Comparison of ENCODE assay signal across 1 cellular context in the genomic region with DNA sequence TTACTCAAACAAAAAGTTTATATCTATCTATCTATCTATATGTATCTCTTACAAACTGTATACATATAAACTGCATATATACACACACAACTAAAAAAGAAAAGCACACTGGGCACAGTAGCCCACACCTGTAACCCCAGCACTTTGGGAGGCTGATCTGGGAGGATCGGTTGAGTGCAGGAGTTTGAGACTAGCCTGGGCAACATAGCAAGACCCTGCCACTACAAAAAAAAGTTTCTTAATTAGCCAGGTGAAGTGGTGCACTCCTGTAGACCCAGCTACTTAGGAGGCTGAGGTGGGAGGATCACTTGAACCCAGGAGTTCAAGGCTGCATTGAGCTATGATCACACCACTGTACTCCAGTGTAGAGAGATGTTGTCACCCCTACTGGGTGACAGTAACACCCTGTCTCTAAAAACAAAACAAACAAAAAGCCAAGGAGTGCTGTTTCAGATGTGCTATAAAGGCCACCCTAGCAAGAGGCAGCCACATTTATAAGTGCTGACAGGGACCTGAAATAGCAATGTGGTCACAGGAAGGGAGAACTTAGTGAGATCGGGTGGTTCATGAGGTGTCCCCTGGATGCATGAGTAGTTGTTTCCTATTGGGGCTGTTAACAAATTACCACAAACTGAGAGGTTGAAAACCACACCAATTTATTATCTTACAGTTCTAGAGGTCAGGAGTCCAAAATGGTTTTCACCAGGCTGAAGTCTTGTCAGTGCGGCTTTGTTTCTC.
A peak's percentile ranks its signal among the peaks of the same experiment; 100 is the strongest.
TF ChIP-seq lines count a peak whose summit lies in the region.

No MANE protein-coding gene starts in this region.

TF ChIP-seq in GM12878, 131 proteins besides CTCF, POLR2A, EP300 and RAD21 (continued from another document):
- TF ChIP-seq, protein P1, sequence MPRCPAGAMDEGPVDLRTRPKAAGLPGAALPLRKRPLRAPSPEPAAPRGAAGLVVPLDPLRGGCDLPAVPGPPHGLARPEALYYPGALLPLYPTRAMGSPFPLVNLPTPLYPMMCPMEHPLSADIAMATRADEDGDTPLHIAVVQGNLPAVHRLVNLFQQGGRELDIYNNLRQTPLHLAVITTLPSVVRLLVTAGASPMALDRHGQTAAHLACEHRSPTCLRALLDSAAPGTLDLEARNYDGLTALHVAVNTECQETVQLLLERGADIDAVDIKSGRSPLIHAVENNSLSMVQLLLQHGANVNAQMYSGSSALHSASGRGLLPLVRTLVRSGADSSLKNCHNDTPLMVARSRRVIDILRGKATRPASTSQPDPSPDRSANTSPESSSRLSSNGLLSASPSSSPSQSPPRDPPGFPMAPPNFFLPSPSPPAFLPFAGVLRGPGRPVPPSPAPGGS (IDR thresholded peaks at IDR 0.05; ENCODE audit: borderline replicate concordance, insufficient read depth, low read depth, low read length, poor library complexity, severe bottlenecking): no peak
- TF ChIP-seq, protein P2, sequence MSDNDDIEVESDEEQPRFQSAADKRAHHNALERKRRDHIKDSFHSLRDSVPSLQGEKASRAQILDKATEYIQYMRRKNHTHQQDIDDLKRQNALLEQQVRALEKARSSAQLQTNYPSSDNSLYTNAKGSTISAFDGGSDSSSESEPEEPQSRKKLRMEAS (IDR thresholded peaks at IDR 0.05; ENCODE audit: low read depth, low read length): 0 out of 2 replicates have a peak, but pooled peaks have one; percentile 10
- TF ChIP-seq TAF1 (IDR thresholded peaks at IDR 0.05; ENCODE audit: borderline replicate concordance, low read depth, low read length) (no peak), TCF12 (IDR thresholded peaks at IDR 0.05; ENCODE audit: low read depth, low read length) (0 out of 2 replicates have a peak, but pooled peaks have one; percentile 26), NFYA (IDR thresholded peaks at IDR 0.05; ENCODE audit: borderline replicate concordance, low read depth, low read length) (no peak), RUNX3 (IDR thresholded peaks at IDR 0.05; ENCODE audit: low read length) (peak; percentile 100), ZNF384 (IDR thresholded peaks at IDR 0.05; ENCODE audit: borderline replicate concordance, low read depth, low read length) (peak; percentile 18; the same call in 1 of the 2 replicates), MEF2B (IDR thresholded peaks at IDR 0.05; ENCODE audit: partially characterized antibody, poor library complexity, severe bottlenecking) (peak; percentile 93), CHD2 (IDR thresholded peaks at IDR 0.05; ENCODE audit: borderline replicate concordance, low read depth, low read length) (peak; percentile 69; the same call in 1 of the 2 replicates), FOXK2 (IDR thresholded peaks at IDR 0.05) (peak; percentile 55; the same call in 1 of the 2 replicates), MTA2 (IDR thresholded peaks at IDR 0.05; ENCODE audit: low read depth) (peak; percentile 96), SIX5 (IDR thresholded peaks at IDR 0.05; ENCODE audit: low read depth, low read length, severe bottlenecking) (no peak), KLF5 (IDR thresholded peaks at IDR 0.05; ENCODE audit: partially characterized antibody) (peak; percentile 25), TCF3 (IDR thresholded peaks at IDR 0.05; ENCODE audit: borderline replicate concordance, insufficient read depth, low read depth, low read length) (0 out of 2 replicates have a peak, but pooled peaks have one; percentile 29), NBN (IDR thresholded peaks at IDR 0.05) (peak; percentile 97), ZNF622 (IDR thresholded peaks at IDR 0.05) (no peak), GATAD2B (conservative IDR thresholded peaks at IDR 0.05; ENCODE audit: low read depth) (peak; percentile 61; the same call in 1 of the 2 replicates), POU2F2 (IDR thresholded peaks at IDR 0.05; ENCODE audit: borderline replicate concordance, low read depth, low read length) (peak; percentile 87; the same call in 1 of the 3 replicates), MEF2A (IDR thresholded peaks at IDR 0.05; ENCODE audit: insufficient read depth, low read depth, low read length) (peak; percentile 95), ZNF207 (IDR thresholded peaks at IDR 0.05; ENCODE audit: borderline replicate concordance) (peak; percentile 56; the same call in 1 of the 2 replicates), JUND (IDR thresholded peaks at IDR 0.05; ENCODE audit: low read depth, low read length) (peak; percentile 26; the same call in 1 of the 2 replicates), SPI1 (IDR thresholded peaks at IDR 0.05; ENCODE audit: borderline replicate concordance, insufficient read depth, low read depth, low read length) (no peak), RB1 (IDR thresholded peaks at IDR 0.05; ENCODE audit: borderline replicate concordance) (peak; percentile 15; the same call in 1 of the 2 replicates), NR2C1 (IDR thresholded peaks at IDR 0.05) (peak; percentile 15; the same call in 1 of the 2 replicates), ZBED1 (IDR thresholded peaks at IDR 0.05; ENCODE audit: borderline replicate concordance) (peak; percentile 87), EED (IDR thresholded peaks at IDR 0.05; ENCODE audit: low read depth) (peak; percentile 84), ZNF274 (IDR thresholded peaks at IDR 0.05; ENCODE audit: insufficient read depth, insufficient read length) (no peak), EZH2 (IDR thresholded peaks at IDR 0.05; ENCODE audit: borderline replicate concordance, control insufficient read depth, low read depth, low read length) (peak; percentile 62; the same call in 1 of the 2 replicates), YBX1 (IDR thresholded peaks at IDR 0.05) (no peak), RCOR1 (conservative IDR thresholded peaks at IDR 0.05; ENCODE audit: low read depth, low read length) (peak; percentile 41; the same call in 1 of the 2 replicates), ZNF217 (IDR thresholded peaks at IDR 0.05) (peak; percentile 78; the same call in 1 of the 2 replicates), POLR2AphosphoS2 (IDR thresholded peaks at IDR 0.05; ENCODE audit: low read depth, low read length) (0 out of 2 replicates have a peak, but pooled peaks have one; percentile 1), PML (IDR thresholded peaks at IDR 0.05; ENCODE audit: low read length) (peak; percentile 78), CHD4 (IDR thresholded peaks at IDR 0.05) (no peak), DPF2 (IDR thresholded peaks at IDR 0.05) (peak; percentile 93), FOS (IDR thresholded peaks at IDR 0.05; ENCODE audit: borderline replicate concordance, extremely low read depth, insufficient read length) (no peak), CBFB (IDR thresholded peaks at IDR 0.05; ENCODE audit: low read depth) (peak; percentile 96), TARDBP (IDR thresholded peaks at IDR 0.05; ENCODE audit: borderline replicate concordance) (no peak), ZNF24 (IDR thresholded peaks at IDR 0.05) (peak; percentile 12; the same call in 1 of the 2 replicates), TBL1XR1 (IDR thresholded peaks at IDR 0.05; ENCODE audit: low read depth, low read length) (peak; percentile 95), IKZF2 (IDR thresholded peaks at IDR 0.05) (peak; percentile 95 to 96), SMAD1 (IDR thresholded peaks at IDR 0.05; ENCODE audit: low read depth, partially characterized antibody) (no peak), PAX5 (IDR thresholded peaks at IDR 0.05; ENCODE audit: borderline replicate concordance, low read depth, low read length) (peak; percentile 83; the same call in 1 of the 2 replicates)
- TF ChIP-seq, protein P3, sequence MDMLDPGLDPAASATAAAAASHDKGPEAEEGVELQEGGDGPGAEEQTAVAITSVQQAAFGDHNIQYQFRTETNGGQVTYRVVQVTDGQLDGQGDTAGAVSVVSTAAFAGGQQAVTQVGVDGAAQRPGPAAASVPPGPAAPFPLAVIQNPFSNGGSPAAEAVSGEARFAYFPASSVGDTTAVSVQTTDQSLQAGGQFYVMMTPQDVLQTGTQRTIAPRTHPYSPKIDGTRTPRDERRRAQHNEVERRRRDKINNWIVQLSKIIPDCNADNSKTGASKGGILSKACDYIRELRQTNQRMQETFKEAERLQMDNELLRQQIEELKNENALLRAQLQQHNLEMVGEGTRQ (IDR thresholded peaks at IDR 0.05; ENCODE audit: borderline replicate concordance, low read depth, low read length): no peak
- TF ChIP-seq, protein P4, sequence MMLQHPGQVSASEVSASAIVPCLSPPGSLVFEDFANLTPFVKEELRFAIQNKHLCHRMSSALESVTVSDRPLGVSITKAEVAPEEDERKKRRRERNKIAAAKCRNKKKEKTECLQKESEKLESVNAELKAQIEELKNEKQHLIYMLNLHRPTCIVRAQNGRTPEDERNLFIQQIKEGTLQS (IDR thresholded peaks at IDR 0.05; ENCODE audit: borderline replicate concordance, extremely low read depth, low read depth, low read length): no peak
- TF ChIP-seq, protein P5, sequence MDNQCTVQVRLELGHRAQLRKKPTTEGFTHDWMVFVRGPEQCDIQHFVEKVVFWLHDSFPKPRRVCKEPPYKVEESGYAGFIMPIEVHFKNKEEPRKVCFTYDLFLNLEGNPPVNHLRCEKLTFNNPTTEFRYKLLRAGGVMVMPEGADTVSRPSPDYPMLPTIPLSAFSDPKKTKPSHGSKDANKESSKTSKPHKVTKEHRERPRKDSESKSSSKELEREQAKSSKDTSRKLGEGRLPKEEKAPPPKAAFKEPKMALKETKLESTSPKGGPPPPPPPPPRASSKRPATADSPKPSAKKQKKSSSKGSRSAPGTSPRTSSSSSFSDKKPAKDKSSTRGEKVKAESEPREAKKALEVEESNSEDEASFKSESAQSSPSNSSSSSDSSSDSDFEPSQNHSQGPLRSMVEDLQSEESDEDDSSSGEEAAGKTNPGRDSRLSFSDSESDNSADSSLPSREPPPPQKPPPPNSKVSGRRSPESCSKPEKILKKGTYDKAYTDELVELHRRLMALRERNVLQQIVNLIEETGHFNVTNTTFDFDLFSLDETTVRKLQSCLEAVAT (IDR thresholded peaks at IDR 0.05): peak; percentile 97
- TF ChIP-seq, protein P6, sequence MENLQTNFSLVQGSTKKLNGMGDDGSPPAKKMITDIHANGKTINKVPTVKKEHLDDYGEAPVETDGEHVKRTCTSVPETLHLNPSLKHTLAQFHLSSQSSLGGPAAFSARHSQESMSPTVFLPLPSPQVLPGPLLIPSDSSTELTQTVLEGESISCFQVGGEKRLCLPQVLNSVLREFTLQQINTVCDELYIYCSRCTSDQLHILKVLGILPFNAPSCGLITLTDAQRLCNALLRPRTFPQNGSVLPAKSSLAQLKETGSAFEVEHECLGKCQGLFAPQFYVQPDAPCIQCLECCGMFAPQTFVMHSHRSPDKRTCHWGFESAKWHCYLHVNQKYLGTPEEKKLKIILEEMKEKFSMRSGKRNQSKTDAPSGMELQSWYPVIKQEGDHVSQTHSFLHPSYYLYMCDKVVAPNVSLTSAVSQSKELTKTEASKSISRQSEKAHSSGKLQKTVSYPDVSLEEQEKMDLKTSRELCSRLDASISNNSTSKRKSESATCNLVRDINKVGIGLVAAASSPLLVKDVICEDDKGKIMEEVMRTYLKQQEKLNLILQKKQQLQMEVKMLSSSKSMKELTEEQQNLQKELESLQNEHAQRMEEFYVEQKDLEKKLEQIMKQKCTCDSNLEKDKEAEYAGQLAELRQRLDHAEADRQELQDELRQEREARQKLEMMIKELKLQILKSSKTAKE (IDR thresholded peaks at IDR 0.05; ENCODE audit: low read depth, poor library complexity, severe bottlenecking): peak; percentile 94
- TF ChIP-seq, protein P7, sequence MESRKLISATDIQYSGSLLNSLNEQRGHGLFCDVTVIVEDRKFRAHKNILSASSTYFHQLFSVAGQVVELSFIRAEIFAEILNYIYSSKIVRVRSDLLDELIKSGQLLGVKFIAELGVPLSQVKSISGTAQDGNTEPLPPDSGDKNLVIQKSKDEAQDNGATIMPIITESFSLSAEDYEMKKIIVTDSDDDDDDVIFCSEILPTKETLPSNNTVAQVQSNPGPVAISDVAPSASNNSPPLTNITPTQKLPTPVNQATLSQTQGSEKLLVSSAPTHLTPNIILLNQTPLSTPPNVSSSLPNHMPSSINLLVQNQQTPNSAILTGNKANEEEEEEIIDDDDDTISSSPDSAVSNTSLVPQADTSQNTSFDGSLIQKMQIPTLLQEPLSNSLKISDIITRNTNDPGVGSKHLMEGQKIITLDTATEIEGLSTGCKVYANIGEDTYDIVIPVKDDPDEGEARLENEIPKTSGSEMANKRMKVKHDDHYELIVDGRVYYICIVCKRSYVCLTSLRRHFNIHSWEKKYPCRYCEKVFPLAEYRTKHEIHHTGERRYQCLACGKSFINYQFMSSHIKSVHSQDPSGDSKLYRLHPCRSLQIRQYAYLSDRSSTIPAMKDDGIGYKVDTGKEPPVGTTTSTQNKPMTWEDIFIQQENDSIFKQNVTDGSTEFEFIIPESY (IDR thresholded peaks at IDR 0.05): no peak
- TF ChIP-seq, protein P8, sequence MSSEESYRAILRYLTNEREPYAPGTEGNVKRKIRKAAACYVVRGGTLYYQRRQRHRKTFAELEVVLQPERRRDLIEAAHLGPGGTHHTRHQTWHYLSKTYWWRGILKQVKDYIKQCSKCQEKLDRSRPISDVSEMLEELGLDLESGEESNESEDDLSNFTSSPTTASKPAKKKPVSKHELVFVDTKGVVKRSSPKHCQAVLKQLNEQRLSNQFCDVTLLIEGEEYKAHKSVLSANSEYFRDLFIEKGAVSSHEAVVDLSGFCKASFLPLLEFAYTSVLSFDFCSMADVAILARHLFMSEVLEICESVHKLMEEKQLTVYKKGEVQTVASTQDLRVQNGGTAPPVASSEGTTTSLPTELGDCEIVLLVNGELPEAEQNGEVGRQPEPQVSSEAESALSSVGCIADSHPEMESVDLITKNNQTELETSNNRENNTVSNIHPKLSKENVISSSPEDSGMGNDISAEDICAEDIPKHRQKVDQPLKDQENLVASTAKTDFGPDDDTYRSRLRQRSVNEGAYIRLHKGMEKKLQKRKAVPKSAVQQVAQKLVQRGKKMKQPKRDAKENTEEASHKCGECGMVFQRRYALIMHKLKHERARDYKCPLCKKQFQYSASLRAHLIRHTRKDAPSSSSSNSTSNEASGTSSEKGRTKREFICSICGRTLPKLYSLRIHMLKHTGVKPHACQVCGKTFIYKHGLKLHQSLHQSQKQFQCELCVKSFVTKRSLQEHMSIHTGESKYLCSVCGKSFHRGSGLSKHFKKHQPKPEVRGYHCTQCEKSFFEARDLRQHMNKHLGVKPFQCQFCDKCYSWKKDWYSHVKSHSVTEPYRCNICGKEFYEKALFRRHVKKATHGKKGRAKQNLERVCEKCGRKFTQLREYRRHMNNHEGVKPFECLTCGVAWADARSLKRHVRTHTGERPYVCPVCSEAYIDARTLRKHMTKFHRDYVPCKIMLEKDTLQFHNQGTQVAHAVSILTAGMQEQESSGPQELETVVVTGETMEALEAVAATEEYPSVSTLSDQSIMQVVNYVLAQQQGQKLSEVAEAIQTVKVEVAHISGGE (CRISPR knock-in tag; IDR thresholded peaks at IDR 0.05): no peak
TF ChIP-seq in GM12878: peak in this region for 62.
